In the genomic region with DNA sequence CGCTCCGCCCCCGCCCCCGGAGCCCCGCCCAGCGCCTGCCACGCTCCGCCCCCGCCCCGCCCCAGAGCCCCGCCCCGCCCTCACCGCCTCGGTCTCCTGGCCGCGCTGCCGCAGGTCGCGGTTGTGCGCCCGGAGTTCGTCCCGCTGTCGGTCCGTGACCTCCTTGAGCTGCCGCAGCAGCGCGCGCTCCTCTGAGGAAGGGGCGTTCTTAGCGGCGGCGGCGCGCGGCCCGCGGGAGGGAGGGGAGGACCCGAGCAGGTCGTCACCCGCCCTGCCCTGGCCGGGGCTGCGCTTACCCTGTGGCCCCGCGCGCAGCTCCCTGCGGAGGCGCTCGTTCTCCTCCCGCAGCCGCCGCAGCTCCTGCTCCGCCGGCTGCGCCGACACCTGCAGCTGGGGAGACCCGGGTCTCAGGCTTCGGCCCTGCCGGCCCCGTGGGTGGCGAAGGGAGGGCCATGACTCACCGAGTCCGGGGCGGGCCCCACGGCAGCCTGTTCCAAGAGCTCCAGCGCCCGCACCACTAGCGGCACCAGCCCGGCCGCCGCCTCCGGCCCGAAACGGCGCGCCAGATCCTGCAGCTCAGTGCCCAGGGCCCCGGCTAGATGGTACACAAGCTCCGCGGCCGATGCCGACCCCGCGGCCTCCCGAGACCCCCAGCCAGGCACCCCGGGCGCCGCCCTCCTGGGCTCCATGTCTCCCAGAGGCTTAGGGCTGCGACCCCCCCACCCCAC, we compare ENCODE assay signal across 1 cellular context.
TF ChIP-seq lines count a peak whose summit lies in the region.

No MANE protein-coding gene starts in this region.

TF ChIP-seq in HepG2, 621 proteins besides CTCF, POLR2A, EP300 and RAD21 (continued from another document and continues in another):
- no peak for TF ChIP-seq SNAPC4 (CRISPR knock-in tag; IDR thresholded peaks at IDR 0.05)
- no peak for TF ChIP-seq SMYD3 (CRISPR knock-in tag; IDR thresholded peaks at IDR 0.05)
- TF ChIP-seq, protein P1, sequence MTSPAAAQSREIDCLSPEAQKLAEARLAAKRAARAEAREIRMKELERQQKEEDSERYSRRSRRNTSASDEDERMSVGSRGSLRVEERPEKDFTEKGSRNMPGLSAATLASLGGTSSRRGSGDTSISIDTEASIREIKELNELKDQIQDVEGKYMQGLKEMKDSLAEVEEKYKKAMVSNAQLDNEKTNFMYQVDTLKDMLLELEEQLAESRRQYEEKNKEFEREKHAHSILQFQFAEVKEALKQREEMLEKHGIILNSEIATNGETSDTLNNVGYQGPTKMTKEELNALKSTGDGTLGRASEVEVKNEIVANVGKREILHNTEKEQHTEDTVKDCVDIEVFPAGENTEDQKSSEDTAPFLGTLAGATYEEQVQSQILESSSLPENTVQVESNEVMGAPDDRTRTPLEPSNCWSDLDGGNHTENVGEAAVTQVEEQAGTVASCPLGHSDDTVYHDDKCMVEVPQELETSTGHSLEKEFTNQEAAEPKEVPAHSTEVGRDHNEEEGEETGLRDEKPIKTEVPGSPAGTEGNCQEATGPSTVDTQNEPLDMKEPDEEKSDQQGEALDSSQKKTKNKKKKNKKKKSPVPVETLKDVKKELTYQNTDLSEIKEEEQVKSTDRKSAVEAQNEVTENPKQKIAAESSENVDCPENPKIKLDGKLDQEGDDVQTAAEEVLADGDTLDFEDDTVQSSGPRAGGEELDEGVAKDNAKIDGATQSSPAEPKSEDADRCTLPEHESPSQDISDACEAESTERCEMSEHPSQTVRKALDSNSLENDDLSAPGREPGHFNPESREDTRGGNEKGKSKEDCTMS (CRISPR knock-in tag; conservative IDR thresholded peaks at IDR 0.05), result no peak
- TF ChIP-seq HDAC1 (CRISPR knock-in tag; IDR thresholded peaks at IDR 0.05), result peak; percentile 70
- TF ChIP-seq, protein P2, sequence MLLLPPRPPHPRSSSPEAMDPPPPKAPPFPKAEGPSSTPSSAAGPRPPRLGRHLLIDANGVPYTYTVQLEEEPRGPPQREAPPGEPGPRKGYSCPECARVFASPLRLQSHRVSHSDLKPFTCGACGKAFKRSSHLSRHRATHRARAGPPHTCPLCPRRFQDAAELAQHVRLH (CRISPR knock-in tag; IDR thresholded peaks at IDR 0.05; ENCODE audit: borderline replicate concordance, low read depth), result no peak; the same call in 1 of the 2 replicates
- no peak for TF ChIP-seq MLX (CRISPR knock-in tag; IDR thresholded peaks at IDR 0.05)
- TF ChIP-seq ZNF720 (CRISPR knock-in tag; IDR thresholded peaks at IDR 0.05), result no peak
- TF ChIP-seq CEBPB (IDR thresholded peaks at IDR 0.05; ENCODE audit: borderline replicate concordance, low read depth, low read length), result no peak
- TF ChIP-seq SP140L (CRISPR knock-in tag; IDR thresholded peaks at IDR 0.05; ENCODE audit: borderline replicate concordance), result no peak
- TF ChIP-seq, protein P3, sequence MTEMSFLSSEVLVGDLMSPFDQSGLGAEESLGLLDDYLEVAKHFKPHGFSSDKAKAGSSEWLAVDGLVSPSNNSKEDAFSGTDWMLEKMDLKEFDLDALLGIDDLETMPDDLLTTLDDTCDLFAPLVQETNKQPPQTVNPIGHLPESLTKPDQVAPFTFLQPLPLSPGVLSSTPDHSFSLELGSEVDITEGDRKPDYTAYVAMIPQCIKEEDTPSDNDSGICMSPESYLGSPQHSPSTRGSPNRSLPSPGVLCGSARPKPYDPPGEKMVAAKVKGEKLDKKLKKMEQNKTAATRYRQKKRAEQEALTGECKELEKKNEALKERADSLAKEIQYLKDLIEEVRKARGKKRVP (CRISPR knock-in tag; IDR thresholded peaks at IDR 0.05), result peak in 1 of 2 experiments; percentile 29; a peak in 1 of 4 replicates
- TF ChIP-seq, protein P4, sequence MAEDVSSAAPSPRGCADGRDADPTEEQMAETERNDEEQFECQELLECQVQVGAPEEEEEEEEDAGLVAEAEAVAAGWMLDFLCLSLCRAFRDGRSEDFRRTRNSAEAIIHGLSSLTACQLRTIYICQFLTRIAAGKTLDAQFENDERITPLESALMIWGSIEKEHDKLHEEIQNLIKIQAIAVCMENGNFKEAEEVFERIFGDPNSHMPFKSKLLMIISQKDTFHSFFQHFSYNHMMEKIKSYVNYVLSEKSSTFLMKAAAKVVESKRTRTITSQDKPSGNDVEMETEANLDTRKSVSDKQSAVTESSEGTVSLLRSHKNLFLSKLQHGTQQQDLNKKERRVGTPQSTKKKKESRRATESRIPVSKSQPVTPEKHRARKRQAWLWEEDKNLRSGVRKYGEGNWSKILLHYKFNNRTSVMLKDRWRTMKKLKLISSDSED (CRISPR knock-in tag; IDR thresholded peaks at IDR 0.05), result no peak
- no peak for TF ChIP-seq GPN1 (CRISPR knock-in tag; IDR thresholded peaks at IDR 0.05; ENCODE audit: borderline replicate concordance)
- peak; percentile 8; the same call in 1 of the 2 replicates for TF ChIP-seq MAZ (IDR thresholded peaks at IDR 0.05; ENCODE audit: borderline replicate concordance, low read depth, low read length)
- TF ChIP-seq MAZ (CRISPR knock-in tag; IDR thresholded peaks at IDR 0.05; ENCODE audit: low read depth), result peak; percentile 64
- no peak for TF ChIP-seq KAT8 (CRISPR knock-in tag; IDR thresholded peaks at IDR 0.05)
- TF ChIP-seq PCBP1 (IDR thresholded peaks at IDR 0.05; ENCODE audit: borderline replicate concordance, low read depth, low read length), result no peak
- TF ChIP-seq NR1H2 (CRISPR knock-in tag; IDR thresholded peaks at IDR 0.05; ENCODE audit: borderline replicate concordance, low read depth), result no peak
- TF ChIP-seq SUZ12 (IDR thresholded peaks at IDR 0.05; ENCODE audit: low read depth, low read length), result no peak
- no peak for TF ChIP-seq ATM (IDR thresholded peaks at IDR 0.05; ENCODE audit: borderline replicate concordance)
- no peak for TF ChIP-seq ZNF547 (CRISPR knock-in tag; IDR thresholded peaks at IDR 0.05)
- TF ChIP-seq RARA (CRISPR knock-in tag; IDR thresholded peaks at IDR 0.05), result no peak
- TF ChIP-seq, protein P5, sequence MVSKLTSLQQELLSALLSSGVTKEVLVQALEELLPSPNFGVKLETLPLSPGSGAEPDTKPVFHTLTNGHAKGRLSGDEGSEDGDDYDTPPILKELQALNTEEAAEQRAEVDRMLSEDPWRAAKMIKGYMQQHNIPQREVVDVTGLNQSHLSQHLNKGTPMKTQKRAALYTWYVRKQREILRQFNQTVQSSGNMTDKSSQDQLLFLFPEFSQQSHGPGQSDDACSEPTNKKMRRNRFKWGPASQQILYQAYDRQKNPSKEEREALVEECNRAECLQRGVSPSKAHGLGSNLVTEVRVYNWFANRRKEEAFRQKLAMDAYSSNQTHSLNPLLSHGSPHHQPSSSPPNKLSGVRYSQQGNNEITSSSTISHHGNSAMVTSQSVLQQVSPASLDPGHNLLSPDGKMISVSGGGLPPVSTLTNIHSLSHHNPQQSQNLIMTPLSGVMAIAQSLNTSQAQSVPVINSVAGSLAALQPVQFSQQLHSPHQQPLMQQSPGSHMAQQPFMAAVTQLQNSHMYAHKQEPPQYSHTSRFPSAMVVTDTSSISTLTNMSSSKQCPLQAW (CRISPR knock-in tag; IDR thresholded peaks at IDR 0.05), result no peak
- TF ChIP-seq TRIM22 (IDR thresholded peaks at IDR 0.05), result no peak
- TF ChIP-seq PITX1 (CRISPR knock-in tag; IDR thresholded peaks at IDR 0.05), result no peak
- no peak for TF ChIP-seq ATRX (CRISPR knock-in tag; IDR thresholded peaks at IDR 0.05; ENCODE audit: borderline replicate concordance)
- no peak for TF ChIP-seq ISX (CRISPR knock-in tag; conservative IDR thresholded peaks at IDR 0.05)
- TF ChIP-seq ZNF260 (CRISPR knock-in tag; IDR thresholded peaks at IDR 0.05; ENCODE audit: borderline replicate concordance, low read depth), result no peak
- no peak for TF ChIP-seq ZBTB38 (CRISPR knock-in tag; IDR thresholded peaks at IDR 0.05)
- no peak for TF ChIP-seq TIGD3 (CRISPR knock-in tag; IDR thresholded peaks at IDR 0.05; ENCODE audit: borderline replicate concordance)
- TF ChIP-seq HOXA9 (CRISPR knock-in tag; IDR thresholded peaks at IDR 0.05; ENCODE audit: borderline replicate concordance), result 0 out of 2 replicates have a peak, but pooled peaks have one; percentile 57
- TF ChIP-seq PRDM15 (CRISPR knock-in tag; IDR thresholded peaks at IDR 0.05), result no peak
- TF ChIP-seq SRSF9 (IDR thresholded peaks at IDR 0.05; ENCODE audit: borderline replicate concordance, insufficient read depth, low read depth, low read length, poor library complexity, severe bottlenecking), result no peak
- TF ChIP-seq ZNF883 (CRISPR knock-in tag; IDR thresholded peaks at IDR 0.05; ENCODE audit: not compliant biosample characterization), result no peak
- no peak for TF ChIP-seq ZNF576 (CRISPR knock-in tag; IDR thresholded peaks at IDR 0.05)
- TF ChIP-seq ZNF747 (CRISPR knock-in tag; IDR thresholded peaks at IDR 0.05; ENCODE audit: borderline replicate concordance), result peak; percentile 60; the same call in 1 of the 2 replicates
- no peak for TF ChIP-seq PRMT3 (CRISPR knock-in tag; IDR thresholded peaks at IDR 0.05; ENCODE audit: borderline replicate concordance, low read depth)
- TF ChIP-seq HNF4A (CRISPR knock-in tag; IDR thresholded peaks at IDR 0.05), result no peak
